Comparison of ENCODE assay signal across 13 cellular contexts in genomic region chr1:19479351-19480120, GRCh38. TPM values are rescaled to one million over a fixed set of nuclear protein-coding genes. Genes with fewer than 3 reads are reported as not detected.
DNase-seq lines count a peak whose midpoint lies in the region; ATAC-seq and TF ChIP-seq lines count a peak whose summit lies in the region.
"Had no signal": no experiment of that assay in that cellular context is flagged by ENCODE, and none has a peak within 500 bp of the region (broad histone marks: within the 10 kb centered on the region; RNA-seq: fewer than 3 reads in every experiment).

No MANE protein-coding gene starts in this region.

- H3K27me3 ChIP-seq in left ventricle myocardium inferior (ENCODE audit: low read depth) = no peaks in the 10 kb centered on the region
- no peaks in the 10 kb centered on the region for H3K27me3 ChIP-seq in right lobe of liver

- TF ChIP-seq POLR2A in right lobe of liver (IDR thresholded peaks at IDR 0.05) = no peak

- peak overlapping the region; percentile 46 for H3K4me3 Mint-ChIP-seq in activated naive CD8-positive, alpha-beta T cell treated with anti-CD3 and anti-CD28 coated beads, Interleukin-2, amount 10 ng/mL, durations not matched to agents 7 days and 5 days
- H3K4me3 Mint-ChIP-seq in mesothelial cell of epicardium = no peak overlapping the region

- TF ChIP-seq CTCF in left ventricle myocardium inferior (IDR thresholded peaks at IDR 0.05; ENCODE audit: borderline replicate concordance) = no peak
- no peak for TF ChIP-seq CTCF in mesothelial cell of epicardium (IDR thresholded peaks at IDR 0.05; ENCODE audit: unreplicated experiment)
- TF ChIP-seq CTCF in right lobe of liver (IDR thresholded peaks at IDR 0.05) = no peak

- H3K27ac ChIP-seq in left ventricle myocardium inferior (replicated peaks) (peak overlapping the region; percentile 36), right lobe of liver (no peak overlapping the region)
- H3K27ac ChIP-seq: parathyroid adenoma had no signal

- H3K9me3 ChIP-seq in left ventricle myocardium inferior (replicated peaks) = no peaks in the 10 kb centered on the region
- H3K9me3 ChIP-seq in right lobe of liver = no peaks in the 10 kb centered on the region

- H3K36me3 ChIP-seq in left ventricle myocardium inferior (peaks cover 11% of the 10 kb centered on the region), right lobe of liver (peaks cover 0 to 6% (median 0%) of the 10 kb centered on the region in 4 donors)

- no peaks in the 10 kb centered on the region for H3K27me3 Mint-ChIP-seq in activated naive CD8-positive, alpha-beta T cell treated with anti-CD3 and anti-CD28 coated beads, Interleukin-2, amount 10 ng/mL, durations not matched to agents 7 days and 5 days
- no peaks in the 10 kb centered on the region for H3K27me3 Mint-ChIP-seq in mesothelial cell of epicardium (ENCODE audit: low read depth)

- no peaks in the 10 kb centered on the region for H3K9me3 Mint-ChIP-seq in activated naive CD8-positive, alpha-beta T cell treated with anti-CD3 and anti-CD28 coated beads, Interleukin-2, amount 10 ng/mL, durations not matched to agents 7 days and 5 days
- no peaks in the 10 kb centered on the region for H3K9me3 Mint-ChIP-seq in mesothelial cell of epicardium

- H3K36me3 Mint-ChIP-seq in activated naive CD8-positive, alpha-beta T cell treated with anti-CD3 and anti-CD28 coated beads, Interleukin-2, amount 10 ng/mL, durations not matched to agents 7 days and 5 days = peaks cover 19% of the 10 kb centered on the region
- no peaks in the 10 kb centered on the region for H3K36me3 Mint-ChIP-seq in mesothelial cell of epicardium

- intact Hi-C loops in left ventricle myocardium inferior (cut with micrococcal nuclease) (no loop called here), left cardiac atrium (cut with DNase I) (loop anchor here (5.0 to 10.0 kb wide), 4 partner anchors 77 to 175 kb away; a partner anchor contains a TSS), right lobe of liver (cut with DNase I) (loop anchor here in 1 of 2 donors (10.0 kb wide), 1 partner anchor 165 kb away; the partner anchor contains the start of gene NBL1)

- H3K4me1 Mint-ChIP-seq in activated naive CD8-positive, alpha-beta T cell treated with anti-CD3 and anti-CD28 coated beads, Interleukin-2, amount 10 ng/mL, durations not matched to agents 7 days and 5 days = peaks cover 86% of the 10 kb centered on the region
- peaks cover 33% of the 10 kb centered on the region for H3K4me1 Mint-ChIP-seq in mesothelial cell of epicardium

- no peak for DNase-seq in left ventricle myocardium inferior
- no peak for DNase-seq in left cardiac atrium
- DNase-seq in activated naive CD8-positive, alpha-beta T cell treated with anti-CD3 and anti-CD28 coated beads, Interleukin-2, amount 10 ng/mL, durations not matched to agents 7 days and 5 days = no peak
- no peak for DNase-seq in mesothelial cell of epicardium (ENCODE audit: low spot score in 2 of 2, unreplicated experiment in 2 of 2)
- no peak for DNase-seq in CD1c-positive myeloid dendritic cell (ENCODE audit: extremely low spot score)
- no peak for DNase-seq in right lobe of liver
- DNase-seq: GF-D8, kidney, NCI-H1694, substantia nigra had no signal

- POLR2A ChIA-PET in activated naive CD8-positive, alpha-beta T cell treated with anti-CD3 and anti-CD28 coated beads, Interleukin-2, amount 10 ng/mL, durations not matched to agents 7 days and 5 days (lab: Charles Lee) = interaction anchor here (1.0 to 3.6 kb wide), 6 partner anchors 9 to 88 kb away, joined by 3 to 49 read pairs (median 3); no protein-coding TSS in a partner anchor

- H3K4me1 ChIP-seq in left ventricle myocardium inferior (peaks cover 100% of the 10 kb centered on the region), right lobe of liver (peaks cover 0 to 43% (median 7%) of the 10 kb centered on the region in 4 donors)

- ATAC-seq in left cardiac atrium = no peak
- no peak for ATAC-seq in activated naive CD8-positive, alpha-beta T cell treated with anti-CD3 and anti-CD28 coated beads, Interleukin-2, amount 10 ng/mL, durations not matched to agents 7 days and 5 days (ENCODE audit: low read depth)
- ATAC-seq in HG02798 (IDR thresholded peaks at IDR 0.05; ENCODE audit: poor library complexity, unreplicated experiment) = no peak
- ATAC-seq in HG02884 (IDR thresholded peaks at IDR 0.05; ENCODE audit: unreplicated experiment) = no peak
- no peak for ATAC-seq in right lobe of liver

- H3K4me3 ChIP-seq in left ventricle myocardium inferior (no peak overlapping the region), right lobe of liver (no peak overlapping the region)

- peak overlapping the region; percentile 71 for H3K27ac Mint-ChIP-seq in activated naive CD8-positive, alpha-beta T cell treated with anti-CD3 and anti-CD28 coated beads, Interleukin-2, amount 10 ng/mL, durations not matched to agents 7 days and 5 days
- H3K27ac Mint-ChIP-seq in mesothelial cell of epicardium = peak overlapping the region; percentile 51

- WGBS in right lobe of liver (ENCODE audit: insufficient coverage, low coverage, low lambda C conversion rate, missing lambda C conversion rate) = 55% methylated on average over 4 of the region's 6 CpGs

RNA-seq across cellular contexts. Expression of gene CAPZB, which starts 5.8 kb away (rescaled TPM):
- total RNA-seq in left ventricle myocardium inferior (217 TPM), left cardiac atrium (100 to 1,000 TPM; 227 to 254 TPM), mesothelial cell of epicardium (192 to 209 TPM (median 204 TPM) in 3 replicates), right lobe of liver (100 to 1,000 TPM in 1 of 6 experiments, 10 to 100 TPM in 5; 53.5 to 117 (median 88.0) TPM)
- 100 to 1,000 TPM; 395 to 412 TPM for total RNA-seq in activated naive CD8-positive, alpha-beta T cell treated with anti-CD3 and anti-CD28 coated beads, Interleukin-2, amount 10 ng/mL, durations not matched to agents 7 days and 5 days
